9 cellular contexts compared by ENCODE assay signal in the genomic region with DNA sequence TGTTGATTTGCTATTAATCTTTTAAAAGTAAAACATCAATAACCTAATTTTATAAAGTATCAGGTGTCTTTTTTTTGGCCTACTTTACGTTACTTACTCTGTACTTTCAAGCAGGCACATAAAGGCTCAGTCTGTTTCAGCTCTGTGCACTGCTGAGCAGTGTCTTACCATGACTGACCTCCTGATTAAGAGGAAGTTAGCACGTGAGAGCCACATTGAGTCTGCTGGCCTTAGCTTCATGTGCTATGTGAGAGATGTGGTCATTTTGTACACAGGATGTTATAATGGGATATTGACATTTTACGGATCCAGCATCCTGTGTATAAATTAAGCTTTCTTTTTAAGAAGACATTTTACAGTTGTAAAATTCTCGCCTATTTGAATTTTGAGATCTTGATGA. TPM values are rescaled to one million over a fixed set of nuclear protein-coding genes. Genes with fewer than 3 reads are reported as not detected.
DNase-seq lines count a peak whose midpoint lies in the region; ATAC-seq and TF ChIP-seq lines count a peak whose summit lies in the region.
"Had no signal": no experiment of that assay in that cellular context is flagged by ENCODE, and none has a peak within 500 bp of the region (broad histone marks: within the 10 kb centered on the region; RNA-seq: fewer than 3 reads in every experiment).

No MANE protein-coding gene starts in this region.

- H3K9ac ChIP-seq in SK-N-SH = no peak overlapping the region
- H3K9ac ChIP-seq: BLaER1 treated with 17β-estradiol and CSF1 and Interleukin-3, amounts not matched to agents 10 nM and 100 nM had no signal

- CTCF ChIA-PET in SK-N-SH (lab: Yijun Ruan, JAX) = interaction anchor here (1.1 to 1.5 kb wide), 3 partner anchors 13 to 31 kb away, joined by 3 to 4 read pairs (median 3); no protein-coding TSS in a partner anchor

- H3K9me2 ChIP-seq in SK-N-SH = no peaks in the 10 kb centered on the region

- 86% methylated on average over 4 of the region's 4 CpGs for WGBS in SK-N-SH (ENCODE audit: low lambda C conversion rate)

- no peak overlapping the region for H3K4me3 ChIP-seq in SK-N-SH (ENCODE audit: low read depth in 2 of 2, low read length in 1 of 2)
- H3K4me3 ChIP-seq: BLaER1 treated with 17β-estradiol and CSF1 and Interleukin-3, amounts not matched to agents 10 nM and 100 nM had no signal

- no peak for TF ChIP-seq RAD21 in SK-N-SH (IDR thresholded peaks at IDR 0.05; ENCODE audit: low read length)

- peak overlapping the region in 1 of 2 experiments; percentile 43; a peak in 2 of 4 replicates for H3K27ac ChIP-seq in SK-N-SH (ENCODE audit: low read depth in 2 of 2, low read length in 1 of 2)

- no peak overlapping the region for H2AFZ ChIP-seq in SK-N-SH (ENCODE audit: low read depth)

- no peak for TF ChIP-seq CTCF in SK-N-SH (IDR thresholded peaks at IDR 0.05)

- H3K27me3 ChIP-seq in SK-N-SH (ENCODE audit: insufficient read depth) = no peaks in the 10 kb centered on the region
- H3K27me3 ChIP-seq: BLaER1 treated with 17β-estradiol and CSF1 and Interleukin-3, amounts not matched to agents 10 nM and 100 nM had no signal

- POLR2A ChIA-PET in SK-N-SH (lab: Yijun Ruan, JAX) = no interaction called here

- peak; percentile 28 for DNase-seq in NCI-H510A treated with DMSO at 0.1 percent for 48 hours (lab: John Stamatoyannopoulos, UW)
- no peak for DNase-seq in NCI-H510A (lab: John Stamatoyannopoulos, UW)
- DNase-seq in SK-N-SH = no peak
- DNase-seq in iris pigment epithelial cell (ENCODE audit: low read depth) = peak; percentile 62
- DNase-seq in NCI-H1930 (lab: John Stamatoyannopoulos, UW) = no peak
- no peak for DNase-seq in stimulated activated CD4-positive, alpha-beta T cell treated with anti-CD3 and anti-CD28 coated beads, Interleukin-4, amount 100 ng/mL, for 24 hours
- no peak for DNase-seq in activated effector memory CD4-positive, alpha-beta T cell treated with Interleukin-2 at 50 U/mL for 16 hours

- peaks cover 99% of the 10 kb centered on the region for H3K79me2 ChIP-seq in SK-N-SH (ENCODE audit: insufficient read depth)

- peaks cover 15 to 24% of the 10 kb centered on the region in 2 experiments; a peak in 3 of 4 replicates for H3K4me1 ChIP-seq in SK-N-SH (ENCODE audit: control insufficient read depth in 1 of 2, insufficient read depth in 2 of 2, low read depth in 1 of 2, low read length in 1 of 2)

- peak; percentile 64 for ATAC-seq in HG02943 (IDR thresholded peaks at IDR 0.05; ENCODE audit: low read depth, unreplicated experiment)

- no peak for TF ChIP-seq EP300 in SK-N-SH (IDR thresholded peaks at IDR 0.05; ENCODE audit: borderline replicate concordance in 1 of 2, low read depth in 1 of 2, low read length in 1 of 2)

- H3K36me3 ChIP-seq in SK-N-SH (replicated peaks in 1 of 2; ENCODE audit: control insufficient read depth in 1 of 2, insufficient read depth in 2 of 2, low read length in 1 of 2) = no peaks in the 10 kb centered on the region

- H4K20me1 ChIP-seq in SK-N-SH (ENCODE audit: insufficient read depth) = peaks cover 93% of the 10 kb centered on the region

- H3K4me2 ChIP-seq in SK-N-SH = no peak overlapping the region

- H3K9me3 ChIP-seq in SK-N-SH = no peaks in the 10 kb centered on the region

- no peaks in the 10 kb centered on the region for H3F3A ChIP-seq in SK-N-SH (replicated peaks; ENCODE audit: insufficient read depth)

TF ChIP-seq in SK-N-SH, 30 proteins besides CTCF, POLR2A, EP300 and RAD21:
- peak; percentile 86 for TF ChIP-seq MXI1 (IDR thresholded peaks at IDR 0.05; ENCODE audit: low read depth, low read length)
- TF ChIP-seq, protein P1, sequence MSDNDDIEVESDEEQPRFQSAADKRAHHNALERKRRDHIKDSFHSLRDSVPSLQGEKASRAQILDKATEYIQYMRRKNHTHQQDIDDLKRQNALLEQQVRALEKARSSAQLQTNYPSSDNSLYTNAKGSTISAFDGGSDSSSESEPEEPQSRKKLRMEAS (IDR thresholded peaks at IDR 0.05; ENCODE audit: low read depth) = no peak

RNA-seq across cellular contexts. Expression of a gene that starts 31.9 kb away (rescaled TPM):
- 13.2 and 13.6 TPM in 2 replicates for polyA plus RNA-seq in SK-N-SH (2012; rRNA removed)
- polyA plus RNA-seq in SK-N-SH (2012; cell fraction: cytosol; rRNA removed) = 11.5 and 14.7 TPM in 2 replicates
- polyA plus RNA-seq in SK-N-SH (2012; cell fraction: nucleus; rRNA removed) = 24.0 and 33.9 TPM in 2 replicates

Comparison
In these comparisons a context has a peak if more than half of its experiments do, and no peak if none do; other contexts are left out.
1. DNase-seq: peak in NCI-H510A treated with DMSO at 0.1 percent for 48 hours (single experiment) and iris pigment epithelial cell (single experiment); none in NCI-H510A (single experiment), SK-N-SH (single experiment), NCI-H1930 (0 of 2), stimulated activated CD4-positive, alpha-beta T cell treated with anti-CD3 and anti-CD28 coated beads, Interleukin-4, amount 100 ng/mL, for 24 hours (single experiment) and activated effector memory CD4-positive, alpha-beta T cell treated with Interleukin-2 at 50 U/mL for 16 hours (single experiment).